In the genomic region with DNA sequence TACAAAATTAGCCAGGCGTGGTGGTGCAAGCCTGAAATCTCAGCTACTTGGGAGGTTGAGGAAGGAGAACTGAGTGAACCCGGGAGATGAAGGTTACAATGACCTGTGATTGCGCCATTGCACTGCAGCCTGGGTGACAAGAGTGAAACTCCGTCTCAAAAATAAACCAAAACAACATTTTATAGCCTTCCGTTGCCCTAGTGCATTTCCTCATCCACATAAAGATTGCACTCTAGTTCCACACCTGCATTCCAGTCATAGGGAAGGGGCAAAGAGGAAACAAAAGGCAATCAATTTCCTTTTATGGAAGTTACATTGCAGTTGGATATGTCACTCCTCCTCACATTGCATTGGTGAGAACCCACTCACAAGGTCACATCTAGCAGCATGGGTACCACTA, we compare ENCODE assay signal across 21 cellular contexts.
A peak's percentile ranks its signal among the peaks of the same experiment; 100 is the strongest.
DNase-seq lines count a peak whose midpoint lies in the region; ATAC-seq and TF ChIP-seq lines count a peak whose summit lies in the region.
"Had no signal": no experiment of that assay in that cellular context is flagged by ENCODE, and none has a peak within 500 bp of the region (broad histone marks: within the 10 kb centered on the region; RNA-seq: fewer than 3 reads in every experiment).

No MANE protein-coding gene starts in this region.

- no peaks in the 10 kb centered on the region for H3K9me2 ChIP-seq in SK-N-SH

- H2AFZ ChIP-seq in SK-N-SH (ENCODE audit: low read depth), result no peak overlapping the region

- TF ChIP-seq RAD21 in SK-N-SH (IDR thresholded peaks at IDR 0.05; ENCODE audit: low read length), result no peak

- H3K27ac ChIP-seq in colonic mucosa (no peak overlapping the region), SK-N-SH (ENCODE audit: low read depth in 2 of 2, low read length in 1 of 2) (no peak overlapping the region)
- H3K27ac ChIP-seq: A549; BLaER1 treated with 17β-estradiol and CSF1 and Interleukin-3, amounts not matched to agents 10 nM and 100 nM had no signal

- ATAC-seq in HG03439 (IDR thresholded peaks at IDR 0.05; ENCODE audit: unreplicated experiment), result no peak
- ATAC-seq: A549 had no signal

- POLR2A ChIA-PET in SK-N-SH (lab: Yijun Ruan, JAX), result no interaction called here

- intact Hi-C loops in colonic mucosa (cut with DNase I), result no loop called here

- TF ChIP-seq EP300 in SK-N-SH (IDR thresholded peaks at IDR 0.05; ENCODE audit: borderline replicate concordance in 1 of 2, low read depth in 1 of 2, low read length in 1 of 2), result no peak

- TF ChIP-seq CTCF in colonic mucosa (IDR thresholded peaks at IDR 0.05), result no peak
- no peak for TF ChIP-seq CTCF in SK-N-SH (IDR thresholded peaks at IDR 0.05)

- 27% methylated on average over 5 of the region's 5 CpGs for WGBS in SK-N-SH (ENCODE audit: low lambda C conversion rate)

- peak; percentile 30 for DNase-seq in HT-29 (ENCODE audit: low spot score)
- peak; percentile 25 for DNase-seq in colonic mucosa
- peak; percentile 15 for DNase-seq in renal cortical epithelial cell (ENCODE audit: low read depth)
- no peak for DNase-seq in T-helper 9 cell
- DNase-seq in SK-N-SH, result no peak
- DNase-seq: 8988T; ACHN; AML-193; BE2C; Calu3; CD4-positive, alpha-beta T cell; CD8-positive, alpha-beta memory T cell; COR-L47; DMS53; DMS79 treated with DMSO at 0.1 percent for 48 hours; GF-D8; H7; HCEC 1CT had no signal

- H3K27me3 ChIP-seq in colonic mucosa (no peaks in the 10 kb centered on the region), SK-N-SH (ENCODE audit: insufficient read depth) (no peaks in the 10 kb centered on the region)
- H3K27me3 ChIP-seq: BE2C; BLaER1 treated with 17β-estradiol and CSF1 and Interleukin-3, amounts not matched to agents 10 nM and 100 nM had no signal

- H3K36me3 ChIP-seq in colonic mucosa (no peaks in the 10 kb centered on the region), SK-N-SH (replicated peaks in 1 of 2; ENCODE audit: control insufficient read depth in 1 of 2, insufficient read depth in 2 of 2, low read length in 1 of 2) (no peaks in the 10 kb centered on the region)
- H3K36me3 ChIP-seq: BE2C; BLaER1 treated with 17β-estradiol and CSF1 and Interleukin-3, amounts not matched to agents 10 nM and 100 nM had no signal

- CTCF ChIA-PET in SK-N-SH (lab: Yijun Ruan, JAX), result no interaction called here

- H3K4me3 ChIP-seq in colonic mucosa (no peak overlapping the region), SK-N-SH (ENCODE audit: low read depth in 2 of 2, low read length in 1 of 2) (no peak overlapping the region)
- H3K4me3 ChIP-seq: A549; BLaER1 treated with 17β-estradiol and CSF1 and Interleukin-3, amounts not matched to agents 10 nM and 100 nM had no signal

- H3K4me2 ChIP-seq in SK-N-SH, result no peak overlapping the region
- H3K4me2 ChIP-seq: A549; BLaER1 treated with 17β-estradiol and CSF1 and Interleukin-3, amounts not matched to agents 10 nM and 100 nM had no signal

- H3K4me1 ChIP-seq in colonic mucosa (no peaks in the 10 kb centered on the region), SK-N-SH (ENCODE audit: control insufficient read depth in 1 of 2, insufficient read depth in 2 of 2, low read depth in 1 of 2, low read length in 1 of 2) (peaks cover 0 to 17% of the 10 kb centered on the region in 2 experiments; a peak in 1 of 4 replicates)
- H3K4me1 ChIP-seq: A549, BE2C had no signal

- H3K9me3 ChIP-seq in colonic mucosa, result no peaks in the 10 kb centered on the region
- no peaks in the 10 kb centered on the region for H3K9me3 ChIP-seq in SK-N-SH
- H3K9me3 ChIP-seq: A549, BE2C had no signal

- H3K9ac ChIP-seq in colonic mucosa (ENCODE audit: low read depth in 2 of 2, low read length in 2 of 2) (no peak overlapping the region), SK-N-SH (no peak overlapping the region)
- H3K9ac ChIP-seq: BLaER1 treated with 17β-estradiol and CSF1 and Interleukin-3, amounts not matched to agents 10 nM and 100 nM had no signal

- H4K20me1 ChIP-seq in SK-N-SH (ENCODE audit: insufficient read depth), result no peaks in the 10 kb centered on the region
- H4K20me1 ChIP-seq: BLaER1 treated with 17β-estradiol and CSF1 and Interleukin-3, amounts not matched to agents 10 nM and 100 nM had no signal

- no peaks in the 10 kb centered on the region for H3K79me2 ChIP-seq in SK-N-SH (ENCODE audit: insufficient read depth)

- H3F3A ChIP-seq in SK-N-SH (replicated peaks; ENCODE audit: insufficient read depth), result no peaks in the 10 kb centered on the region

TF ChIP-seq in SK-N-SH, 30 proteins besides CTCF, POLR2A, EP300 and RAD21:
- TF ChIP-seq RCOR1 (IDR thresholded peaks at IDR 0.05; ENCODE audit: low read length) (no peak), REST (IDR thresholded peaks at IDR 0.05; ENCODE audit: low read depth, low read length) (no peak), POLR2AphosphoS5 (IDR thresholded peaks at IDR 0.05; ENCODE audit: low read depth, low read length) (no peak), MXI1 (IDR thresholded peaks at IDR 0.05; ENCODE audit: low read depth, low read length) (no peak), FOXM1 (IDR thresholded peaks at IDR 0.05; ENCODE audit: low read depth) (no peak), FOSL2 (IDR thresholded peaks at IDR 0.05; ENCODE audit: borderline replicate concordance, low read depth) (no peak), GABPA (IDR thresholded peaks at IDR 0.05; ENCODE audit: low read depth) (no peak), MEF2A (IDR thresholded peaks at IDR 0.05; ENCODE audit: borderline replicate concordance, low read depth) (no peak)
- TF ChIP-seq, protein P1, sequence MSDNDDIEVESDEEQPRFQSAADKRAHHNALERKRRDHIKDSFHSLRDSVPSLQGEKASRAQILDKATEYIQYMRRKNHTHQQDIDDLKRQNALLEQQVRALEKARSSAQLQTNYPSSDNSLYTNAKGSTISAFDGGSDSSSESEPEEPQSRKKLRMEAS (IDR thresholded peaks at IDR 0.05; ENCODE audit: low read depth), result no peak

Comparison
In these comparisons a context has a peak if more than half of its experiments do, and no peak if none do; other contexts are left out.
1. DNase-seq: peak in HT-29 (single experiment), colonic mucosa (single experiment) and renal cortical epithelial cell (single experiment); none in T-helper 9 cell (single experiment) and SK-N-SH (single experiment).